ENCODE assay signal across 8 cellular contexts in genomic region chr2:112646791-112647720, GRCh38. TPM values are rescaled to one million over a fixed set of nuclear protein-coding genes. Genes with fewer than 3 reads are reported as not detected.
A peak's percentile ranks its signal among the peaks of the same experiment; 100 is the strongest.
DNase-seq lines count a peak whose midpoint lies in the region; ATAC-seq, FAIRE-seq and TF ChIP-seq lines count a peak whose summit lies in the region.

No MANE protein-coding gene starts in this region.

- H3K9me3 Mint-ChIP-seq in activated T-helper 17 cell treated with anti-CD3 and anti-CD28 coated beads, Interleukin-2, amount 50 U/mL, for 72 hours = no peaks in the 10 kb centered on the region

- H3K9me3 ChIP-seq in kidney (ENCODE audit: control insufficient read depth in 1 of 2, low read length in 2 of 2) (no peaks in the 10 kb centered on the region), testis (no peaks in the 10 kb centered on the region)

- intact Hi-C loops in kidney (cut with DNase I) (no loop called here), testis (cut with DNase I; ENCODE audit: low total_unique reads) (no loop called here)

- FAIRE-seq in kidney (lab: Jason Lieb, UNC) = no peak

- peak overlapping the region; percentile 54 to 75 for H3K9ac ChIP-seq in kidney (ENCODE audit: low read length in 2 of 2)

- DNase-seq in DMS114 treated with DMSO at 0.1 percent for 48 hours (lab: John Stamatoyannopoulos, UW; ENCODE audit: unreplicated experiment) (peak; percentile 6), KG1 (lab: John Stamatoyannopoulos, UW) (peak; percentile 21), kidney (no peak), testis (no peak)
- DNase-seq in activated CD4-positive, CD25-positive, alpha-beta regulatory T cell (lab: John Stamatoyannopoulos, UW) = no peak

- no peaks in the 10 kb centered on the region for H3K27me3 ChIP-seq in testis

- peak overlapping the region; percentile 90 for H3K4me3 Mint-ChIP-seq in activated T-helper 17 cell treated with anti-CD3 and anti-CD28 coated beads, Interleukin-2, amount 50 U/mL, for 72 hours

- H3K27ac Mint-ChIP-seq in activated T-helper 17 cell treated with anti-CD3 and anti-CD28 coated beads, Interleukin-2, amount 50 U/mL, for 72 hours = peak overlapping the region; percentile 61

- peaks cover 4 to 6% of the 10 kb centered on the region in 2 donors for H3K36me3 ChIP-seq in kidney (ENCODE audit: control insufficient read depth in 1 of 2, insufficient read depth in 2 of 2, low read length in 2 of 2)
- no peaks in the 10 kb centered on the region for H3K36me3 ChIP-seq in testis (ENCODE audit: low read depth, missing control alignments)

- H3K27me3 Mint-ChIP-seq in activated T-helper 17 cell treated with anti-CD3 and anti-CD28 coated beads, Interleukin-2, amount 50 U/mL, for 72 hours = no peaks in the 10 kb centered on the region

- 39 to 48% methylated on average over 21 of the region's 21 CpGs for WGBS in testis, 2 donors

- TF ChIP-seq CTCF in kidney (IDR thresholded peaks at IDR 0.05; ENCODE audit: borderline replicate concordance, extremely low read depth, insufficient read depth) (no peak), testis (IDR thresholded peaks at IDR 0.05) (no peak)

- peaks cover 55% of the 10 kb centered on the region for H3K36me3 Mint-ChIP-seq in activated T-helper 17 cell treated with anti-CD3 and anti-CD28 coated beads, Interleukin-2, amount 50 U/mL, for 72 hours (ENCODE audit: low read depth)

- H3K4me1 ChIP-seq in kidney (ENCODE audit: control insufficient read depth in 1 of 2, insufficient read depth in 1 of 2, low read depth in 1 of 2, low read length in 2 of 2) (peaks cover 10 to 12% of the 10 kb centered on the region in 2 donors), testis (peaks cover 13% of the 10 kb centered on the region)

- H3K4me3 ChIP-seq in kidney (ENCODE audit: low read length in 2 of 2) (peak overlapping the region; percentile 72 to 80), testis (peak overlapping the region; percentile 86 to 97)

- peaks cover 39% of the 10 kb centered on the region for H3K4me1 Mint-ChIP-seq in activated T-helper 17 cell treated with anti-CD3 and anti-CD28 coated beads, Interleukin-2, amount 50 U/mL, for 72 hours

- H3K27ac ChIP-seq in kidney (ENCODE audit: low read depth in 2 of 2, low read length in 2 of 2) = peak overlapping the region in 1 of 2 donors; percentile 24
- H3K27ac ChIP-seq in testis = peak overlapping the region in 1 of 2 donors; percentile 97

- no peak for ATAC-seq in activated T-helper 17 cell treated with anti-CD3 and anti-CD28 coated beads, Interleukin-2, amount 50 U/mL, for 72 hours (replicated peaks)
- ATAC-seq in GM18867 (IDR thresholded peaks at IDR 0.05; ENCODE audit: unreplicated experiment) = no peak
- ATAC-seq in GM18511 (IDR thresholded peaks at IDR 0.05; ENCODE audit: unreplicated experiment) = no peak

- TF ChIP-seq POLR2A in testis (IDR thresholded peaks at IDR 0.05) = no peak

RNA-seq across cellular contexts. Expression of gene SLC20A1, which starts 1.3 kb away (rescaled TPM):
- 100 to 1,000 TPM in 1 of 2 donors, 10 to 100 TPM in 1; 77.3 to 124 TPM for total RNA-seq in activated T-helper 17 cell treated with anti-CD3 and anti-CD28 coated beads, Interleukin-2, amount 50 U/mL, for 72 hours
- 46.2 TPM for total RNA-seq in kidney
- 10.4 TPM for polyA plus RNA-seq in kidney (ENCODE audit: insufficient read depth, low read depth, low replicate concordance)
- total RNA-seq in testis = 10 to 100 TPM; 38.7 to 47.8 TPM
- 30.2 TPM for polyA plus RNA-seq in testis (ENCODE audit: insufficient read depth, low read depth, low replicate concordance)

Comparison
In these comparisons a context has a peak if more than half of its experiments do, and no peak if none do; other contexts are left out.
1. DNase-seq: peak in DMS114 treated with DMSO at 0.1 percent for 48 hours (single experiment) and KG1 (single experiment); none in kidney (single experiment), testis (single experiment) and activated CD4-positive, CD25-positive, alpha-beta regulatory T cell (0 of 4).